In genomic region chr1:19405761-19406481, GRCh38 we compare ENCODE assay signal across 9 cellular contexts.
A peak's percentile ranks its signal among the peaks of the same experiment; 100 is the strongest.
DNase-seq lines count a peak whose midpoint lies in the region; ATAC-seq and TF ChIP-seq lines count a peak whose summit lies in the region.
"Had no signal": no experiment of that assay in that cellular context is flagged by ENCODE, and none has a peak within 500 bp of the region (broad histone marks: within the 10 kb centered on the region; RNA-seq: fewer than 3 reads in every experiment).

No MANE protein-coding gene starts in this region.

- H3K4me3 ChIP-seq in spleen: no peak overlapping the region
- H3K4me3 ChIP-seq: SJSA1 had no signal

- DNase-seq in Right ventricle myocardium superior (no peak), Right ventricle myocardium inferior (ENCODE audit: missing footprints) (no peak), medulla oblongata (ENCODE audit: extremely low spot score) (peak; percentile 61), SW480 (ENCODE audit: low spot score) (no peak), spleen (no peak), GM19240 (ENCODE audit: insufficient read length, low spot score) (no peak), T1000 (lab: John Stamatoyannopoulos, UW) (no peak)
- DNase-seq in activated naive CD8-positive, alpha-beta T cell treated with anti-CD3 and anti-CD28 coated beads for 36 hours: no peak

- TF ChIP-seq CTCF in spleen (IDR thresholded peaks at IDR 0.05 in 8 of 11, conservative IDR thresholded peaks at IDR 0.05 in 3 of 11): no peak

- intact Hi-C loops in Right ventricle myocardium superior (cut with DNase I): no loop called here
- intact Hi-C loops in Right ventricle myocardium inferior (cut with DNase I): no loop called here
- intact Hi-C loops in spleen (cut with DNase I; ENCODE audit: low total_unique reads): no loop called here

- no peaks in the 10 kb centered on the region for H3K9me3 Mint-ChIP-seq in activated naive CD8-positive, alpha-beta T cell treated with anti-CD3 and anti-CD28 coated beads for 36 hours

- H3K36me3 ChIP-seq in spleen: peaks cover 0 to 91% (median 0%) of the 10 kb centered on the region in 6 donors

- no peak overlapping the region for H3K4me3 Mint-ChIP-seq in activated naive CD8-positive, alpha-beta T cell treated with anti-CD3 and anti-CD28 coated beads for 36 hours

- 67 to 78% (median 71%) methylated on average over 21 to 22 of the region's 22 CpGs for WGBS in spleen, 5 donors

- no peaks in the 10 kb centered on the region for H3K9me3 ChIP-seq in spleen
- H3K9me3 ChIP-seq: SJSA1 had no signal

- peak; percentile 3 for ATAC-seq in Right ventricle myocardium superior (ENCODE audit: poor library complexity)
- ATAC-seq in Right ventricle myocardium inferior: no peak

- H3K27me3 ChIP-seq in spleen (replicated peaks in 1 of 7): no peaks in the 10 kb centered on the region
- H3K27me3 ChIP-seq: SJSA1 had no signal

- peaks cover 3 to 96% (median 40%) of the 10 kb centered on the region in 6 donors for H3K4me1 ChIP-seq in spleen

- peaks cover 67% of the 10 kb centered on the region for H3K4me1 Mint-ChIP-seq in activated naive CD8-positive, alpha-beta T cell treated with anti-CD3 and anti-CD28 coated beads for 36 hours

- TF ChIP-seq POLR2A in spleen (IDR thresholded peaks at IDR 0.05): no peak

- peak overlapping the region in 4 of 8 donors; percentile 1 to 35 (median 10) for H3K27ac ChIP-seq in spleen
- H3K27ac ChIP-seq: SJSA1 had no signal

- no peaks in the 10 kb centered on the region for H3K27me3 Mint-ChIP-seq in activated naive CD8-positive, alpha-beta T cell treated with anti-CD3 and anti-CD28 coated beads for 36 hours

- peaks cover 13% of the 10 kb centered on the region for H3K36me3 Mint-ChIP-seq in activated naive CD8-positive, alpha-beta T cell treated with anti-CD3 and anti-CD28 coated beads for 36 hours

- H3K27ac Mint-ChIP-seq in activated naive CD8-positive, alpha-beta T cell treated with anti-CD3 and anti-CD28 coated beads for 36 hours: peak overlapping the region; percentile 55
